ENCODE assay signal across 9 cellular contexts in genomic region chr22:37627545-37627944, GRCh38. TPM values are rescaled to one million over a fixed set of nuclear protein-coding genes. Genes with fewer than 3 reads are reported as not detected.
DNase-seq lines count a peak whose midpoint lies in the region; ATAC-seq and TF ChIP-seq lines count a peak whose summit lies in the region.
"Had no signal": no experiment of that assay in that cellular context is flagged by ENCODE, and none has a peak within 500 bp of the region (broad histone marks: within the 10 kb centered on the region; RNA-seq: fewer than 3 reads in every experiment).

No MANE protein-coding gene starts in this region.

- H3K27ac Mint-ChIP-seq in activated naive CD4-positive, alpha-beta T cell treated with anti-CD3 and anti-CD28 coated beads, Interleukin-2, amount 50 U/mL, for 24 hours = peak overlapping the region; percentile 94

- H3K4me1 ChIP-seq in BLaER1 (peaks cover 97% of the 10 kb centered on the region), OCI-LY7 (ENCODE audit: insufficient read depth, low read length, poor library complexity, severe bottlenecking) (peaks cover 42% of the 10 kb centered on the region), muscle layer of duodenum (ENCODE audit: control insufficient read depth in 1 of 2, insufficient read depth in 2 of 2, low read length in 2 of 2) (peaks cover 12 to 38% of the 10 kb centered on the region in 2 donors)
- H3K4me1 ChIP-seq: SJSA1 had no signal

- no peaks in the 10 kb centered on the region for H3K79me2 ChIP-seq in OCI-LY7 (ENCODE audit: insufficient read depth, low read depth, low read length)

- peak overlapping the region; percentile 90 for H3K4me2 ChIP-seq in BLaER1
- peak overlapping the region; percentile 63 for H3K4me2 ChIP-seq in OCI-LY7 (ENCODE audit: low read length)

- POLR2A ChIA-PET in OCI-LY7 (lab: Charles Lee) = interaction anchor here (0.5 to 1.2 kb wide), 9 partner anchors 9 to 67 kb away, joined by 3 to 6 read pairs (median 4); partner anchors contain the start of genes GGA1 and PDXP

- no TSS peak for BruUV-seq in OCI-LY7 (replicated peaks; lab: Mats Ljungman, UMichigan)

- intact Hi-C loops in OCI-LY7 (cut with micrococcal nuclease; ENCODE audit: unreplicated experiment) = no loop called here

- H3K36me3 ChIP-seq in BLaER1 (peaks cover 51% of the 10 kb centered on the region), OCI-LY7 (ENCODE audit: insufficient read depth, low read length) (peaks cover 84% of the 10 kb centered on the region; the same call in 1 of the 2 replicates), muscle layer of duodenum (ENCODE audit: control insufficient read depth in 1 of 2, insufficient read depth in 2 of 2, low read length in 2 of 2) (peaks cover 5 to 43% of the 10 kb centered on the region in 2 donors)

- H3K27me3 Mint-ChIP-seq in activated naive CD4-positive, alpha-beta T cell treated with anti-CD3 and anti-CD28 coated beads, Interleukin-2, amount 50 U/mL, for 24 hours = no peaks in the 10 kb centered on the region

- H3K4me3 ChIP-seq in BLaER1 = peak overlapping the region; percentile 52
- peak overlapping the region; percentile 30 for H3K4me3 ChIP-seq in OCI-LY7 (ENCODE audit: low read depth, low read length, poor library complexity, severe bottlenecking)
- no peak overlapping the region for H3K4me3 ChIP-seq in muscle layer of duodenum (ENCODE audit: low read depth in 1 of 2, low read length in 2 of 2)
- H3K4me3 ChIP-seq: SJSA1 had no signal

- H3K36me3 Mint-ChIP-seq in activated naive CD4-positive, alpha-beta T cell treated with anti-CD3 and anti-CD28 coated beads, Interleukin-2, amount 50 U/mL, for 24 hours = peaks cover 6% of the 10 kb centered on the region

- H4K20me1 ChIP-seq in BLaER1 (no peaks in the 10 kb centered on the region), OCI-LY7 (ENCODE audit: insufficient read depth, low read length) (no peaks in the 10 kb centered on the region)

- H3K4me3 Mint-ChIP-seq in activated naive CD4-positive, alpha-beta T cell treated with anti-CD3 and anti-CD28 coated beads, Interleukin-2, amount 50 U/mL, for 24 hours = peak overlapping the region; percentile 77

- H2AFZ ChIP-seq in OCI-LY7 (ENCODE audit: low read length) = no peak overlapping the region

- no peak for TF ChIP-seq CTCF in OCI-LY7 (conservative IDR thresholded peaks at IDR 0.05; ENCODE audit: low read length)

- CTCF ChIA-PET in OCI-LY7 (lab: Charles Lee; ENCODE audit: unreplicated experiment) = no interaction called here

- H3K9me3 ChIP-seq in BLaER1 (no peaks in the 10 kb centered on the region), OCI-LY7 (ENCODE audit: low read length) (no peaks in the 10 kb centered on the region), muscle layer of duodenum (ENCODE audit: control insufficient read depth in 1 of 2, low read length in 2 of 2) (no peaks in the 10 kb centered on the region)
- H3K9me3 ChIP-seq: SJSA1 had no signal

- H3K4me1 Mint-ChIP-seq in activated naive CD4-positive, alpha-beta T cell treated with anti-CD3 and anti-CD28 coated beads, Interleukin-2, amount 50 U/mL, for 24 hours = peaks cover 56% of the 10 kb centered on the region

- peak; percentile 81 for DNase-seq in OCI-LY7 (ENCODE audit: low spot score)

- H3K9ac ChIP-seq in BLaER1 = peak overlapping the region; percentile 70

- no peaks in the 10 kb centered on the region for H3K9me3 Mint-ChIP-seq in activated naive CD4-positive, alpha-beta T cell treated with anti-CD3 and anti-CD28 coated beads, Interleukin-2, amount 50 U/mL, for 24 hours

- H3K27ac ChIP-seq in BLaER1 (peak overlapping the region; percentile 92), OCI-LY7 (ENCODE audit: low read depth, low read length, poor library complexity, severe bottlenecking) (peak overlapping the region; percentile 82), muscle layer of duodenum (ENCODE audit: low read length) (peak overlapping the region; percentile 16)
- H3K27ac ChIP-seq: SJSA1 had no signal

- no peaks in the 10 kb centered on the region for H3K9me2 ChIP-seq in OCI-LY7 (ENCODE audit: insufficient read depth, low read length)

- ATAC-seq in GM18498 (IDR thresholded peaks at IDR 0.05; ENCODE audit: unreplicated experiment) (no peak), GM21825 (IDR thresholded peaks at IDR 0.05; ENCODE audit: unreplicated experiment) (no peak), GM21360 (IDR thresholded peaks at IDR 0.05; ENCODE audit: unreplicated experiment) (no peak), HG02610 (IDR thresholded peaks at IDR 0.05; ENCODE audit: unreplicated experiment) (no peak)

- H3K27me3 ChIP-seq in BLaER1 = no peaks in the 10 kb centered on the region
- H3K27me3 ChIP-seq in muscle layer of duodenum (ENCODE audit: low read depth, low read length) = no peaks in the 10 kb centered on the region
- H3K27me3 ChIP-seq: SJSA1 had no signal

RNA-seq across cellular contexts. Expression of gene SH3BP1, which starts 11.9 kb away (rescaled TPM):
- total RNA-seq in OCI-LY7 (2014; rRNA removed; shearing (Covaris generic)) = 15.3 and 18.3 TPM in 2 replicates
- total RNA-seq in OCI-LY7 (2022) = 44.4 and 48.4 TPM in 2 replicates

RNA-seq across cellular contexts. Expression of gene GGA1, which starts 18.9 kb away (rescaled TPM):
- total RNA-seq in OCI-LY7 (2014; rRNA removed; shearing (Covaris generic)) = 119 and 127 TPM in 2 replicates
- 167 and 172 TPM in 2 replicates for total RNA-seq in OCI-LY7 (2022)

RNA-seq across cellular contexts. Expression of gene PDXP, which starts 31.0 kb away (rescaled TPM):
- total RNA-seq in OCI-LY7 (2014; rRNA removed; shearing (Covaris generic)) = 50.0 and 61.2 TPM in 2 replicates
- 54.0 and 55.8 TPM in 2 replicates for total RNA-seq in OCI-LY7 (2022)

RNA-seq across cellular contexts. Expression of gene LGALS2, which starts 47.7 kb away (rescaled TPM):
- total RNA-seq in OCI-LY7 (2014; rRNA removed; shearing (Covaris generic)) = 0.44 TPM in 1 of 2 replicates, not detected in the other
- 0.82 and 0.92 TPM in 2 replicates for total RNA-seq in OCI-LY7 (2022)
- total RNA-seq: SJSA1 had no signal

RNA-seq across cellular contexts. Expression of gene LGALS1, which starts 47.9 kb away (rescaled TPM):
- 85.8 and 93.1 TPM in 2 replicates for total RNA-seq in OCI-LY7 (2014; rRNA removed; shearing (Covaris generic))
- total RNA-seq in OCI-LY7 (2022) = 57.2 and 57.3 TPM in 2 replicates

Comparison
In these comparisons a context has a peak if more than half of its experiments do, and no peak if none do; other contexts are left out.
1. H3K27ac ChIP-seq: peak in every context shown above with its lines; median percentile 92 in BLaER1; 82 in OCI-LY7; 16 in muscle layer of duodenum.
2. H3K4me3 ChIP-seq: peak in BLaER1 (single experiment) and OCI-LY7 (single experiment); none in muscle layer of duodenum (0 of 2).